Comparison of ENCODE assay signal across 18 cellular contexts in genomic region chr6:46191961-46192360, GRCh38. TPM values are rescaled to one million over a fixed set of nuclear protein-coding genes. Genes with fewer than 3 reads are reported as not detected.
DNase-seq lines count a peak whose midpoint lies in the region; ATAC-seq and TF ChIP-seq lines count a peak whose summit lies in the region.
"Had no signal": no experiment of that assay in that cellular context is flagged by ENCODE, and none has a peak within 500 bp of the region (broad histone marks: within the 10 kb centered on the region; RNA-seq: fewer than 3 reads in every experiment).

No MANE protein-coding gene starts in this region.

- no peak overlapping the region for H3K27ac Mint-ChIP-seq in activated T-cell treated with anti-CD3 and anti-CD28 coated beads, Interleukin-2, amount 50 U/mL, for 72 hours
- H3K27ac Mint-ChIP-seq: activated naive CD4-positive, alpha-beta T cell treated with anti-CD3 and anti-CD28 coated beads, Interleukin-2, amount 50 U/mL, for 24 hours; nephron progenitor cell had no signal

- H3K4me3 ChIP-seq in ascending aorta (no peak overlapping the region), aorta (ENCODE audit: low read length in 2 of 2) (no peak overlapping the region)
- H3K4me3 ChIP-seq: dorsolateral prefrontal cortex, HAP-1, left lung, Peyer's patch, transverse colon had no signal

- no peaks in the 10 kb centered on the region for H3K9me3 Mint-ChIP-seq in activated T-cell treated with anti-CD3 and anti-CD28 coated beads, Interleukin-2, amount 50 U/mL, for 72 hours
- H3K9me3 Mint-ChIP-seq: activated naive CD4-positive, alpha-beta T cell treated with anti-CD3 and anti-CD28 coated beads, Interleukin-2, amount 50 U/mL, for 24 hours; nephron progenitor cell had no signal

- H3K36me3 ChIP-seq in ascending aorta (no peaks in the 10 kb centered on the region), aorta (ENCODE audit: control insufficient read depth in 1 of 2, insufficient read depth in 2 of 2, low read length in 1 of 2) (no peaks in the 10 kb centered on the region)
- H3K36me3 ChIP-seq: HAP-1, left lung, Peyer's patch, transverse colon had no signal

- ATAC-seq in foreskin keratinocyte: peak; percentile 54
- peak; percentile 49 for ATAC-seq in aorta (ENCODE audit: low FRiP score)
- no peak for ATAC-seq in activated T-cell treated with anti-CD3 and anti-CD28 coated beads, Interleukin-2, amount 50 U/mL, for 72 hours (replicated peaks in 1 of 2)
- ATAC-seq in SK-N-SH treated with all-trans-retinoic acid at 6 μM for 48 hours: no peak
- ATAC-seq: left lung had no signal

- peaks cover 25% of the 10 kb centered on the region for H3K27me3 Mint-ChIP-seq in activated T-cell treated with anti-CD3 and anti-CD28 coated beads, Interleukin-2, amount 50 U/mL, for 72 hours (ENCODE audit: low read depth)

- no peaks in the 10 kb centered on the region for H3K27me3 ChIP-seq in ascending aorta
- peaks cover 7% of the 10 kb centered on the region for H3K27me3 ChIP-seq in foreskin keratinocyte
- no peaks in the 10 kb centered on the region for H3K27me3 ChIP-seq in aorta (ENCODE audit: control insufficient read depth in 1 of 2, insufficient read depth in 2 of 2, low read length in 1 of 2)
- H3K27me3 ChIP-seq: dorsolateral prefrontal cortex, left lung, Peyer's patch, transverse colon had no signal

- H3K9me3 ChIP-seq in ascending aorta: no peaks in the 10 kb centered on the region
- no peaks in the 10 kb centered on the region for H3K9me3 ChIP-seq in aorta (ENCODE audit: control insufficient read depth, low read length)
- H3K9me3 ChIP-seq: HAP-1, left lung, Peyer's patch, transverse colon had no signal

- H3K4me1 Mint-ChIP-seq in activated T-cell treated with anti-CD3 and anti-CD28 coated beads, Interleukin-2, amount 50 U/mL, for 72 hours (ENCODE audit: low read depth): no peaks in the 10 kb centered on the region
- H3K4me1 Mint-ChIP-seq: activated naive CD4-positive, alpha-beta T cell treated with anti-CD3 and anti-CD28 coated beads, Interleukin-2, amount 50 U/mL, for 24 hours; nephron progenitor cell had no signal

- H3K4me3 Mint-ChIP-seq in activated T-cell treated with anti-CD3 and anti-CD28 coated beads, Interleukin-2, amount 50 U/mL, for 72 hours: no peak overlapping the region
- H3K4me3 Mint-ChIP-seq: activated naive CD4-positive, alpha-beta T cell treated with anti-CD3 and anti-CD28 coated beads, Interleukin-2, amount 50 U/mL, for 24 hours; nephron progenitor cell had no signal

- TF ChIP-seq CTCF in ascending aorta (IDR thresholded peaks at IDR 0.05) (no peak), foreskin keratinocyte (conservative IDR thresholded peaks at IDR 0.05) (no peak)

- intact Hi-C loops in ascending aorta (cut with DNase I) (loop anchor here (5.0 kb wide), 1 partner anchor 65 kb away; the partner anchor contains the start of gene ENPP4), aorta (cut with DNase I) (no loop called here)

- WGBS in aorta, 2 donors: 3 to 13% methylated on average over 1 of the region's 1 CpG

- H3K27ac ChIP-seq in ascending aorta (peak overlapping the region; percentile 47 to 71), foreskin keratinocyte (no peak overlapping the region), aorta (ENCODE audit: low read depth in 1 of 2, low read length in 2 of 2) (peak overlapping the region in 1 of 2 donors; percentile 57)
- H3K27ac ChIP-seq: dorsolateral prefrontal cortex, left lung, Peyer's patch, transverse colon had no signal

- H3K4me1 ChIP-seq in ascending aorta (peaks cover 0 to 15% of the 10 kb centered on the region in 2 donors), foreskin keratinocyte (no peaks in the 10 kb centered on the region), aorta (ENCODE audit: control insufficient read depth in 1 of 2, insufficient read depth in 2 of 2, low read length in 2 of 2) (peaks cover 0 to 4% of the 10 kb centered on the region in 2 donors)
- H3K4me1 ChIP-seq: HAP-1, left lung, Peyer's patch had no signal

- H3K36me3 Mint-ChIP-seq in activated T-cell treated with anti-CD3 and anti-CD28 coated beads, Interleukin-2, amount 50 U/mL, for 72 hours (ENCODE audit: insufficient read depth in 2 of 2): no peaks in the 10 kb centered on the region
- H3K36me3 Mint-ChIP-seq: activated naive CD4-positive, alpha-beta T cell treated with anti-CD3 and anti-CD28 coated beads, Interleukin-2, amount 50 U/mL, for 24 hours had no signal

- peak; percentile 10 for DNase-seq in HK-2 (ENCODE audit: unreplicated experiment)
- no peak for DNase-seq in ascending aorta (ENCODE audit: low spot score in 2 of 2)
- DNase-seq in foreskin keratinocyte: peak; percentile 23 to 47
- DNase-seq in aorta: no peak
- DNase-seq in activated T-cell treated with anti-CD3 and anti-CD28 coated beads, Interleukin-2, amount 50 U/mL, for 72 hours: no peak
- no peak for DNase-seq in Ammon's horn (ENCODE audit: low spot score)
- DNase-seq: dorsolateral prefrontal cortex, head of caudate nucleus, left lung, NCI-H1105 treated with DMSO at 0.1 percent for 48 hours, NCI-H510A, nephron progenitor cell, Peyer's patch, small intestine, transverse colon had no signal

TF ChIP-seq in SK-N-SH treated with all-trans-retinoic acid at 6 μM for 48 hours, 23 proteins besides CTCF, POLR2A, EP300 and RAD21 (continues in another document):
- TF ChIP-seq ZNF8 (CRISPR knock-in tag; IDR thresholded peaks at IDR 0.05) (no peak), SNAI2 (CRISPR knock-in tag; IDR thresholded peaks at IDR 0.05) (no peak), GLIS3 (CRISPR knock-in tag; IDR thresholded peaks at IDR 0.05) (no peak), CSDC2 (CRISPR knock-in tag; IDR thresholded peaks at IDR 0.05) (no peak), ZFP3 (CRISPR knock-in tag; IDR thresholded peaks at IDR 0.05) (no peak), PATZ1 (CRISPR knock-in tag; IDR thresholded peaks at IDR 0.05; ENCODE audit: borderline replicate concordance) (no peak), TCF4 (CRISPR knock-in tag; IDR thresholded peaks at IDR 0.05; ENCODE audit: borderline replicate concordance) (no peak), PPARA (CRISPR knock-in tag; IDR thresholded peaks at IDR 0.05; ENCODE audit: borderline replicate concordance) (no peak), CREB5 (CRISPR knock-in tag; IDR thresholded peaks at IDR 0.05; ENCODE audit: low read depth) (no peak), ZC3H10 (CRISPR knock-in tag; IDR thresholded peaks at IDR 0.05) (no peak), ZFP30 (CRISPR knock-in tag; IDR thresholded peaks at IDR 0.05) (no peak), TSHZ2 (CRISPR knock-in tag; IDR thresholded peaks at IDR 0.05) (no peak), ARNTL (CRISPR knock-in tag; IDR thresholded peaks at IDR 0.05; ENCODE audit: borderline replicate concordance, low read depth) (no peak)

RNA-seq across cellular contexts. Expression of gene ENPP5, which starts 21.2 kb away (rescaled TPM):
- total RNA-seq in ascending aorta: 0.53 TPM
- 0.74 and 1.4 TPM in 2 replicates for total RNA-seq in foreskin keratinocyte
- 0.41 and 0.43 TPM in 2 replicates for polyA plus RNA-seq in foreskin keratinocyte
- 1 to 10 TPM; 3.7 to 4.0 TPM for total RNA-seq in aorta
- 1 to 10 TPM; 1.7 to 2.9 TPM for polyA plus RNA-seq in aorta
- total RNA-seq in activated T-cell treated with anti-CD3 and anti-CD28 coated beads, Interleukin-2, amount 50 U/mL, for 72 hours: under 1 TPM; 0.16 to 0.43 TPM

Comparison
In these comparisons a context has a peak if more than half of its experiments do, and no peak if none do; other contexts are left out.
1. DNase-seq: peak in HK-2 (single experiment) and foreskin keratinocyte (2 of 2); none in ascending aorta (0 of 2), aorta (0 of 2), activated T-cell treated with anti-CD3 and anti-CD28 coated beads, Interleukin-2, amount 50 U/mL, for 72 hours (0 of 2) and Ammon's horn (single experiment).
2. ATAC-seq: peak in foreskin keratinocyte (single experiment) and aorta (single experiment); none in activated T-cell treated with anti-CD3 and anti-CD28 coated beads, Interleukin-2, amount 50 U/mL, for 72 hours (0 of 2) and SK-N-SH treated with all-trans-retinoic acid at 6 μM for 48 hours (single experiment).